In genomic region chr4:82543131-82543530, GRCh38 we compare ENCODE assay signal across 15 cellular contexts. TPM values are rescaled to one million over a fixed set of nuclear protein-coding genes. Genes with fewer than 3 reads are reported as not detected.
DNase-seq lines count a peak whose midpoint lies in the region; ATAC-seq and TF ChIP-seq lines count a peak whose summit lies in the region.
"Had no signal": no experiment of that assay in that cellular context is flagged by ENCODE, and none has a peak within 500 bp of the region (broad histone marks: within the 10 kb centered on the region; RNA-seq: fewer than 3 reads in every experiment).

No MANE protein-coding gene starts in this region.

- H3K27ac Mint-ChIP-seq in activated T-cell treated with anti-CD3 and anti-CD28 coated beads, Interleukin-2, amount 50 U/mL, for 72 hours: peak overlapping the region; percentile 16
- H3K27ac Mint-ChIP-seq: CD14-positive monocyte; CD8-positive, alpha-beta T cell had no signal

- peaks cover 0 to 3% of the 10 kb centered on the region in 2 donors for H3K9me3 Mint-ChIP-seq in activated T-cell treated with anti-CD3 and anti-CD28 coated beads, Interleukin-2, amount 50 U/mL, for 72 hours
- H3K9me3 Mint-ChIP-seq: CD8-positive, alpha-beta T cell had no signal

- no peaks in the 10 kb centered on the region for H3K9me2 ChIP-seq in PC-3 (replicated peaks; ENCODE audit: low read length)

- BruUV-seq in PC-3 (replicated peaks; lab: Mats Ljungman, UMichigan): no TSS peak

- ATAC-seq in activated T-cell treated with anti-CD3 and anti-CD28 coated beads, Interleukin-2, amount 50 U/mL, for 72 hours (replicated peaks in 1 of 2): no peak
- ATAC-seq in PC-3: no peak
- ATAC-seq: A549; CD8-positive, alpha-beta T cell; HCT116 had no signal

- H2AFZ ChIP-seq in PC-3 (ENCODE audit: low read length): no peak overlapping the region
- H2AFZ ChIP-seq: GM23248 had no signal

- H3F3A ChIP-seq in PC-3 (ENCODE audit: low read length, unreplicated experiment): no peaks in the 10 kb centered on the region

- CTCF ChIA-PET in PC-3 (lab: Charles Lee): no interaction called here

- no peaks in the 10 kb centered on the region for H3K79me2 ChIP-seq in PC-3 (ENCODE audit: low read length)

- H3K27ac ChIP-seq in PC-3 (ENCODE audit: low read length): no peak overlapping the region
- H3K27ac ChIP-seq: A549, GM23248, HL-60 had no signal

- POLR2A ChIA-PET in PC-3 (lab: Charles Lee; ENCODE audit: unreplicated experiment): no interaction called here

- DNase-seq in activated T-cell treated with anti-CD3 and anti-CD28 coated beads, Interleukin-2, amount 50 U/mL, for 72 hours: no peak
- DNase-seq in activated T-cell treated with anti-CD3 and anti-CD28 coated beads for 4 hours (no peak), LNCaP clone FGC (ENCODE audit: low read depth) (peak; percentile 59), PC-3 (peak; percentile 64), iPS-NIHi11 (ENCODE audit: low spot score) (no peak), RKO (ENCODE audit: low spot score) (no peak)
- no peak for DNase-seq in activated naive CD4-positive, alpha-beta T cell (lab: John Stamatoyannopoulos, UW)
- DNase-seq: CD8-positive, alpha-beta T cell; COR-L47; DMS153; GM23248 had no signal

- no peak for TF ChIP-seq CTCF in LNCaP clone FGC (IDR thresholded peaks at IDR 0.05; ENCODE audit: control insufficient read depth, extremely low read depth, insufficient read depth)
- TF ChIP-seq CTCF in PC-3 (conservative IDR thresholded peaks at IDR 0.05; ENCODE audit: low read depth, low read length): no peak

- no peaks in the 10 kb centered on the region for H3K9me3 ChIP-seq in PC-3 (ENCODE audit: low read length)
- H3K9me3 ChIP-seq: A549 had no signal

- H3K4me1 ChIP-seq in PC-3 (ENCODE audit: insufficient read depth, low read length): peaks cover 21% of the 10 kb centered on the region; the same call in 1 of the 2 replicates
- H3K4me1 ChIP-seq: A549 had no signal

- H3K36me3 ChIP-seq in PC-3 (ENCODE audit: low read depth, low read length): no peaks in the 10 kb centered on the region

- H3K4me2 ChIP-seq in PC-3 (ENCODE audit: low read length): peak overlapping the region; percentile 40
- H3K4me2 ChIP-seq: A549 had no signal

- no peaks in the 10 kb centered on the region for H3K27me3 ChIP-seq in PC-3 (ENCODE audit: low read length)

- intact Hi-C loops in PC-3 (cut with micrococcal nuclease): no loop called here

- H3K4me3 ChIP-seq in LNCaP clone FGC (ENCODE audit: low read depth, low read length): 0 out of 2 replicates have a peak overlapping the region, but pooled peaks have one; percentile 0
- H3K4me3 ChIP-seq in PC-3 (ENCODE audit: low read length): no peak overlapping the region
- H3K4me3 ChIP-seq: A549, GM23248 had no signal

- H3K27me3 Mint-ChIP-seq in activated T-cell treated with anti-CD3 and anti-CD28 coated beads, Interleukin-2, amount 50 U/mL, for 72 hours (ENCODE audit: low read depth): no peaks in the 10 kb centered on the region

- H4K20me1 ChIP-seq in PC-3 (ENCODE audit: low read length): no peaks in the 10 kb centered on the region

- no peak overlapping the region for H3K9ac ChIP-seq in PC-3 (ENCODE audit: low read length)
- H3K9ac ChIP-seq: GM23248 had no signal

- no peaks in the 10 kb centered on the region for H3K36me3 Mint-ChIP-seq in activated T-cell treated with anti-CD3 and anti-CD28 coated beads, Interleukin-2, amount 50 U/mL, for 72 hours (ENCODE audit: insufficient read depth in 2 of 2)
- H3K36me3 Mint-ChIP-seq: CD14-positive monocyte; CD8-positive, alpha-beta T cell had no signal

- no peak overlapping the region for H3K4me3 Mint-ChIP-seq in activated T-cell treated with anti-CD3 and anti-CD28 coated beads, Interleukin-2, amount 50 U/mL, for 72 hours
- H3K4me3 Mint-ChIP-seq: CD14-positive monocyte; CD8-positive, alpha-beta T cell had no signal

- no peaks in the 10 kb centered on the region for H3K4me1 Mint-ChIP-seq in activated T-cell treated with anti-CD3 and anti-CD28 coated beads, Interleukin-2, amount 50 U/mL, for 72 hours (ENCODE audit: low read depth)
- H3K4me1 Mint-ChIP-seq: CD14-positive monocyte had no signal

RNA-seq across cellular contexts. Expression of gene TMEM150C, which starts 18.7 kb away (rescaled TPM):
- under 1 TPM in 1 of 2 donors, not detected in 1; 0.07 TPM for total RNA-seq in activated T-cell treated with anti-CD3 and anti-CD28 coated beads, Interleukin-2, amount 50 U/mL, for 72 hours
- 0.46 and 0.58 TPM in 2 replicates for total RNA-seq in PC-3 (2014; rRNA removed)
- total RNA-seq: CD8-positive, alpha-beta T cell had no signal

Comparison
In these comparisons a context has a peak if more than half of its experiments do, and no peak if none do; other contexts are left out.
1. DNase-seq: peak in LNCaP clone FGC (single experiment) and PC-3 (single experiment); none in activated T-cell treated with anti-CD3 and anti-CD28 coated beads, Interleukin-2, amount 50 U/mL, for 72 hours (0 of 2), activated T-cell treated with anti-CD3 and anti-CD28 coated beads for 4 hours (single experiment), iPS-NIHi11 (single experiment), RKO (single experiment) and activated naive CD4-positive, alpha-beta T cell (0 of 4).